Comparison of ENCODE assay signal across 8 cellular contexts in genomic region chr20:44965651-44966029, GRCh38. TPM values are rescaled to one million over a fixed set of nuclear protein-coding genes. Genes with fewer than 3 reads are reported as not detected.
A peak's percentile ranks its signal among the peaks of the same experiment; 100 is the strongest.
DNase-seq lines count a peak whose midpoint lies in the region; ATAC-seq and TF ChIP-seq lines count a peak whose summit lies in the region.

No MANE protein-coding gene starts in this region.

- CTCF ChIA-PET in CD4-positive, alpha-beta memory T cell (lab: Charles Lee; ENCODE audit: partially characterized antibody): interaction anchor here (1.0 to 7.5 kb wide), 9 partner anchors 9 to 130 kb away, joined by 3 to 63 read pairs (median 4); no protein-coding TSS in a partner anchor
- CTCF ChIA-PET in Panc1 (lab: Charles Lee): no interaction called here

- H3K9me3 Mint-ChIP-seq in CD4-positive, alpha-beta memory T cell: peaks cover 0 to 2% (median 0%) of the 10 kb centered on the region in 8 donors

- TF ChIP-seq CTCF in Panc1 (IDR thresholded peaks at IDR 0.05) (no peak), ovary (IDR thresholded peaks at IDR 0.05) (no peak)

- H3K4me1 Mint-ChIP-seq in CD4-positive, alpha-beta memory T cell: peaks cover 26 to 73% (median 36%) of the 10 kb centered on the region in 4 donors

- ATAC-seq in Panc1: no peak

- intact Hi-C loops in CD4-positive, alpha-beta memory T cell (cut with micrococcal nuclease): loop anchor here (1.0 to 10.0 kb wide), 10 partner anchors 14 to 751 kb away; partner anchors contain the start of genes KCNK15, OSER1, SYS1 and YWHAB
- intact Hi-C loops in Panc1 (cut with micrococcal nuclease; ENCODE audit: unreplicated experiment) (no loop called here), ovary (cut with DNase I) (loop anchor here in 2 of 4 donors (10.0 kb wide), 2 partner anchors 211 to 221 kb away; partner anchors contain the start of gene KCNK15 (in 1 of the 2))

- no peaks in the 10 kb centered on the region for H3K9me3 ChIP-seq in CD4-positive, alpha-beta memory T cell (ENCODE audit: control insufficient read depth in 1 of 2, low read length in 2 of 2)
- H3K9me3 ChIP-seq in Panc1 (ENCODE audit: control insufficient read depth, insufficient read depth, low read depth, low read length) (no peaks in the 10 kb centered on the region), ovary (no peaks in the 10 kb centered on the region)

- peak overlapping the region; percentile 93 to 100 (median 98) for H3K4me3 Mint-ChIP-seq in CD4-positive, alpha-beta memory T cell

- no peak for TF ChIP-seq POLR2A in ovary (IDR thresholded peaks at IDR 0.05)

- no peak for TF ChIP-seq EP300 in ovary (IDR thresholded peaks at IDR 0.05)

- WGBS in ovary, 3 donors: 25 to 37% (median 32%) methylated on average over 5 of the region's 5 CpGs

- peak overlapping the region; percentile 89 to 96 (median 91) for H3K27ac Mint-ChIP-seq in CD4-positive, alpha-beta memory T cell

- H3K27me3 Mint-ChIP-seq in CD4-positive, alpha-beta memory T cell: no peaks in the 10 kb centered on the region

- in situ Hi-C loops in Panc1 (cut with HindIII; ENCODE audit: low pct_unique_long_range_greater_than_20kb, low sequenced_read_pairs): no loop called here

- H3K27me3 ChIP-seq in CD4-positive, alpha-beta memory T cell (ENCODE audit: insufficient read depth, low read length): no peaks in the 10 kb centered on the region
- no peaks in the 10 kb centered on the region for H3K27me3 ChIP-seq in Panc1 (ENCODE audit: control insufficient read depth, insufficient read depth, low read length)
- H3K27me3 ChIP-seq in ovary: no peaks in the 10 kb centered on the region

- TSS peak; percentile 94 for BruUV-seq in Panc1 (replicated peaks; lab: Mats Ljungman, UMichigan)

- H3K4me1 ChIP-seq in CD4-positive, alpha-beta memory T cell (ENCODE audit: insufficient read depth, low read length): peaks cover 38% of the 10 kb centered on the region
- peaks cover 30% of the 10 kb centered on the region for H3K4me1 ChIP-seq in Panc1 (ENCODE audit: control insufficient read depth, insufficient read depth, low read length)
- peaks cover 7% of the 10 kb centered on the region for H3K4me1 ChIP-seq in ovary (ENCODE audit: insufficient read depth)

- POLR2A ChIA-PET in CD4-positive, alpha-beta memory T cell (lab: Charles Lee; ENCODE audit: partially characterized antibody): interaction anchor here (0.7 to 8.4 kb wide), 13 partner anchors 9 to 118 kb away, joined by 3 to 246 read pairs (median 7); partner anchors contain the start of gene YWHAB
- POLR2A ChIA-PET in Panc1 (lab: Charles Lee): no interaction called here

- peaks cover 15 to 38% of the 10 kb centered on the region in 2 donors for H3K36me3 Mint-ChIP-seq in CD4-positive, alpha-beta memory T cell

- no peak for DNase-seq in CD4-positive, alpha-beta memory T cell
- DNase-seq in Panc1 (ENCODE audit: low read depth, low spot score) (no peak), epithelial cell of prostate (ENCODE audit: low read depth, low spot score) (no peak), ovary (no peak), NOMO-1 treated with DMSO at 0.1 percent for 48 hours (lab: John Stamatoyannopoulos, UW; ENCODE audit: unreplicated experiment) (no peak), NCI-H1436 (lab: John Stamatoyannopoulos, UW) (no peak), NCI-H2029 (lab: John Stamatoyannopoulos, UW) (no peak), NCI-H226 (no peak)

- H3K4me3 ChIP-seq in CD4-positive, alpha-beta memory T cell (ENCODE audit: low read length in 2 of 2): peak overlapping the region; percentile 39 to 87
- H3K4me3 ChIP-seq in Panc1 (ENCODE audit: low read depth in 2 of 2, low read length in 2 of 2) (peak overlapping the region; percentile 94 to 99), ovary (peak overlapping the region; percentile 87)

- peak overlapping the region; percentile 89 for H3K27ac ChIP-seq in CD4-positive, alpha-beta memory T cell (ENCODE audit: low read depth, low read length)
- H3K27ac ChIP-seq in Panc1 (ENCODE audit: low read length): peak overlapping the region; percentile 88
- peak overlapping the region; percentile 57 for H3K27ac ChIP-seq in epithelial cell of prostate
- H3K27ac ChIP-seq in ovary: no peak overlapping the region

- H3K36me3 ChIP-seq in CD4-positive, alpha-beta memory T cell (ENCODE audit: insufficient read depth, low read length): no peaks in the 10 kb centered on the region
- H3K36me3 ChIP-seq in Panc1 (ENCODE audit: control insufficient read depth, insufficient read depth, low read length) (peaks cover 3% of the 10 kb centered on the region; the same call in 1 of the 2 replicates), ovary (no peaks in the 10 kb centered on the region)

RNA-seq across cellular contexts. Expression of gene STK4, which starts 0.7 kb away (rescaled TPM):
- 100 to 1,000 TPM; 358 to 374 TPM for total RNA-seq in CD4-positive, alpha-beta memory T cell
- polyA plus RNA-seq in CD4-positive, alpha-beta memory T cell: 100 to 1,000 TPM; 151 to 266 TPM
- total RNA-seq in Panc1 (2021; ENCODE audit: unreplicated experiment) (50.2 TPM), ovary (10 to 100 TPM; 17.3 to 27.5 (median 19.6) TPM)
- 15.0 TPM for polyA plus RNA-seq in Panc1 (2012; ENCODE audit: insufficient read length)
- polyA plus RNA-seq in ovary: 10 to 100 TPM in 1 of 2 donors, 1 to 10 TPM in 1; 8.3 to 25.9 TPM

RNA-seq across cellular contexts. Expression of gene TOMM34, which starts 5.4 kb away (rescaled TPM):
- total RNA-seq in CD4-positive, alpha-beta memory T cell: 1 to 10 TPM; 7.6 to 8.5 TPM
- polyA plus RNA-seq in CD4-positive, alpha-beta memory T cell: 10 to 100 TPM; 18.7 to 23.4 TPM
- 30.6 TPM for total RNA-seq in Panc1 (2021; ENCODE audit: unreplicated experiment)
- polyA plus RNA-seq in Panc1 (2012; ENCODE audit: insufficient read length): 26.7 TPM
- 10 to 100 TPM; 12.3 to 39.8 (median 26.2) TPM for total RNA-seq in ovary
- polyA plus RNA-seq in ovary: 10 to 100 TPM; 20.1 to 60.7 TPM

RNA-seq across cellular contexts. Expression of gene PABPC1L, which starts 55.8 kb away (rescaled TPM):
- 10 to 100 TPM; 46.5 to 50.0 TPM for total RNA-seq in CD4-positive, alpha-beta memory T cell
- under 1 TPM in 1 of 2 donors, not detected in 1; 0.42 TPM for polyA plus RNA-seq in CD4-positive, alpha-beta memory T cell
- total RNA-seq in Panc1 (2021; ENCODE audit: unreplicated experiment): 102 TPM
- polyA plus RNA-seq in Panc1 (2012; ENCODE audit: insufficient read length): 81.8 TPM
- 10 to 100 TPM; 17.9 to 34.9 (median 22.9) TPM for total RNA-seq in ovary
- polyA plus RNA-seq in ovary: 10 to 100 TPM; 13.3 to 19.0 TPM

Comparison
In these comparisons a context has a peak if more than half of its experiments do, and no peak if none do; other contexts are left out.
1. H3K27ac ChIP-seq: peak in CD4-positive, alpha-beta memory T cell (single experiment), Panc1 (single experiment) and epithelial cell of prostate (single experiment); none in ovary (0 of 2).
2. Peak in every context shown above with its lines, with median percentiles within 50 percentile points of each other: H3K4me3 ChIP-seq.